9 cellular contexts compared by ENCODE assay signal in genomic region chr17:61390479-61390791, GRCh38. TPM values are rescaled to one million over a fixed set of nuclear protein-coding genes. Genes with fewer than 3 reads are reported as not detected.
"Had no signal": no experiment of that assay in that cellular context is flagged by ENCODE, and none has a peak within 500 bp of the region (broad histone marks: within the 10 kb centered on the region; RNA-seq: fewer than 3 reads in every experiment).

No MANE protein-coding gene starts in this region.

- H3K27ac ChIP-seq: brain microvascular endothelial cell, sigmoid colon, suprapubic skin had no signal

- H3K27me3 ChIP-seq: brain microvascular endothelial cell had no signal

- H3K36me3 ChIP-seq: brain microvascular endothelial cell, left lung, sigmoid colon, suprapubic skin had no signal

- H3K9me3 ChIP-seq: left lung, sigmoid colon, suprapubic skin had no signal

- H3K4me3 ChIP-seq: left lung, sigmoid colon, suprapubic skin had no signal

- H3K27ac Mint-ChIP-seq: activated naive CD8-positive, alpha-beta T cell; activated T-cell treated with anti-CD3 and anti-CD28 coated beads, Interleukin-2, amount 50 U/mL, for 24 hours; endodermal cell; T-helper 17 cell had no signal

- DNase-seq: brain microvascular endothelial cell, sigmoid colon had no signal

- H3K4me3 Mint-ChIP-seq: activated naive CD8-positive, alpha-beta T cell; activated T-cell treated with anti-CD3 and anti-CD28 coated beads, Interleukin-2, amount 50 U/mL, for 24 hours; endodermal cell; T-helper 17 cell had no signal

- H3K9me3 Mint-ChIP-seq: activated T-cell treated with anti-CD3 and anti-CD28 coated beads, Interleukin-2, amount 50 U/mL, for 24 hours had no signal

RNA-seq across cellular contexts. Expression of gene TBX2, which starts 9.2 kb away (rescaled TPM):
- total RNA-seq: dermis microvascular lymphatic vessel endothelial cell had no signal
